Comparison of ENCODE assay signal across 8 cellular contexts in the genomic region with DNA sequence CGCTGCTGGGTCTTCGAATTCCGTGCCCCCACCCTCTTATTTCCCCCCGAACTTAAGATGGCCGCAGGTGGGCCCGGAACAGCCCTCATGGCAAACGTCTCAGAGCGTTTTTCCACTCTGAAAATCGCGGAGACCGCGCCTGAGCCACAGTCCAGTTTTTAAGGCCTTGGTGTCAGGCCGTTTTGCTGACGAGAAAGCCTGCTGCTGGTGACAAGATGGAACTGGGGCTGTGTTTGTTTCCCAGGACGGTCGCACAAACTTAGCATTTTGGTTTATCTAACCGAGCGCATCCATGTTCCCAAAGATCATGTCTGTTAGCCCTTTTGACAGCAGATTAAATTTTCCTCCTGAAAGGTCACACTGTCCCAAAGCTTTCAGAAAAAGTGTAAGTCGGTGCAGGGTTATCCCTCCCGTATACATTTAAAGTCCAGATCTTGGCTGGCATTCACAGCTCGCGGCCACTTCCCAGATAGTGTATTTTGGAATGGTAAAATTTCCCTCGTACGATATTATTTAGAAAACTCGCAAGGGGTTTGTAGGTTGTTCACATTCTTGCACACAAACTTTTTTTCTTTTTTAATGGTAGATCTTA. TPM values are rescaled to one million over a fixed set of nuclear protein-coding genes. Genes with fewer than 3 reads are reported as not detected.
DNase-seq lines count a peak whose midpoint lies in the region; ATAC-seq, FAIRE-seq and TF ChIP-seq lines count a peak whose summit lies in the region.

No MANE protein-coding gene starts in this region.

- H3K4me1 ChIP-seq in mucosa of descending colon (ENCODE audit: low read depth) = peaks cover 26% of the 10 kb centered on the region
- H3K4me1 ChIP-seq in uterus = no peaks in the 10 kb centered on the region

- H3K9me3 ChIP-seq in mucosa of descending colon = no peaks in the 10 kb centered on the region
- no peaks in the 10 kb centered on the region for H3K9me3 ChIP-seq in uterus

- no peaks in the 10 kb centered on the region for H3K27me3 ChIP-seq in dorsolateral prefrontal cortex
- H3K27me3 ChIP-seq in uterus = no peaks in the 10 kb centered on the region

- H3K36me3 ChIP-seq in mucosa of descending colon (ENCODE audit: low read depth) (no peaks in the 10 kb centered on the region), uterus (no peaks in the 10 kb centered on the region)

- ATAC-seq in GM19438 (IDR thresholded peaks at IDR 0.05; ENCODE audit: low read depth, unreplicated experiment) (peak; percentile 48), HG03442 (IDR thresholded peaks at IDR 0.05; ENCODE audit: unreplicated experiment) (peak; percentile 26), mucosa of descending colon (peak; percentile 64)

- H3K4me3 ChIP-seq in dorsolateral prefrontal cortex (peak overlapping the region; percentile 58 to 92 (median 81)), mucosa of descending colon (peak overlapping the region; percentile 66), uterus (peak overlapping the region; percentile 92 to 96)

- peak; percentile 35 for DNase-seq in DMS53 treated with DMSO at 0.1 percent for 48 hours (lab: John Stamatoyannopoulos, UW; ENCODE audit: unreplicated experiment)
- DNase-seq in RCC 7860 (ENCODE audit: low spot score) = peak; percentile 14
- peak in 3 of 10 donors; percentile 47 to 65 (median 64) for DNase-seq in dorsolateral prefrontal cortex
- DNase-seq in mucosa of descending colon = no peak
- DNase-seq in uterus = no peak
- no peak for DNase-seq in UCSD-AML1 (lab: John Stamatoyannopoulos, UW; ENCODE audit: unreplicated experiment)

- FAIRE-seq in RCC 7860 (lab: Jason Lieb, UNC) = no peak

- H3K27ac ChIP-seq in dorsolateral prefrontal cortex = peak overlapping the region; percentile 85 to 100 (median 99)
- peak overlapping the region; percentile 99 to 100 for H3K27ac ChIP-seq in uterus

- TF ChIP-seq CTCF in dorsolateral prefrontal cortex (IDR thresholded peaks at IDR 0.05 in 54 of 56, conservative IDR thresholded peaks at IDR 0.05 in 2 of 56; ENCODE audit: low read depth in 1 of 56, partially characterized antibody in 56 of 56) = peak in 2 of 56 donors; percentile 3
- no peak for TF ChIP-seq CTCF in mucosa of descending colon (IDR thresholded peaks at IDR 0.05)
- no peak for TF ChIP-seq CTCF in uterus (IDR thresholded peaks at IDR 0.05)

- intact Hi-C loops in dorsolateral prefrontal cortex (cut with DNase I) (loop anchor here (1.0 to 10.0 kb wide), 3 partner anchors 220 to 380 kb away; no protein-coding TSS in a partner anchor), mucosa of descending colon (cut with DNase I, micrococcal nuclease) (loop anchor here (5.0 kb wide), 1 partner anchor 218 kb away; the partner anchor contains the start of gene ERBIN (in 2 of the 2)), uterus (cut with DNase I; ENCODE audit: low total_unique reads) (loop anchor here (2.0 kb wide), 1 partner anchor 220 kb away; no protein-coding TSS in a partner anchor)

- TF ChIP-seq POLR2A in uterus (IDR thresholded peaks at IDR 0.05) = no peak

RNA-seq across cellular contexts. Expression of gene SREK1, which starts 0.8 kb away (rescaled TPM):
- total RNA-seq in dorsolateral prefrontal cortex = 10 to 100 TPM; 53.0 to 95.6 (median 74.5) TPM
- total RNA-seq in mucosa of descending colon = 10 to 100 TPM; 55.7 to 67.8 (median 66.5) TPM
- total RNA-seq in uterus = 100 to 1,000 TPM in 2 of 4 donors, 10 to 100 TPM in 2; 37.7 to 226 (median 96.5) TPM

Comparison
In these comparisons a context has a peak if more than half of its experiments do, and no peak if none do; other contexts are left out.
1. DNase-seq: peak in DMS53 treated with DMSO at 0.1 percent for 48 hours (single experiment) and RCC 7860 (single experiment); none in mucosa of descending colon (0 of 3), uterus (0 of 2) and UCSD-AML1 (single experiment).
2. Peak in every context shown above with its lines, with median percentiles within 50 percentile points of each other: ATAC-seq and H3K4me3 ChIP-seq.